ENCODE assay signal across 8 cellular contexts in the genomic region with DNA sequence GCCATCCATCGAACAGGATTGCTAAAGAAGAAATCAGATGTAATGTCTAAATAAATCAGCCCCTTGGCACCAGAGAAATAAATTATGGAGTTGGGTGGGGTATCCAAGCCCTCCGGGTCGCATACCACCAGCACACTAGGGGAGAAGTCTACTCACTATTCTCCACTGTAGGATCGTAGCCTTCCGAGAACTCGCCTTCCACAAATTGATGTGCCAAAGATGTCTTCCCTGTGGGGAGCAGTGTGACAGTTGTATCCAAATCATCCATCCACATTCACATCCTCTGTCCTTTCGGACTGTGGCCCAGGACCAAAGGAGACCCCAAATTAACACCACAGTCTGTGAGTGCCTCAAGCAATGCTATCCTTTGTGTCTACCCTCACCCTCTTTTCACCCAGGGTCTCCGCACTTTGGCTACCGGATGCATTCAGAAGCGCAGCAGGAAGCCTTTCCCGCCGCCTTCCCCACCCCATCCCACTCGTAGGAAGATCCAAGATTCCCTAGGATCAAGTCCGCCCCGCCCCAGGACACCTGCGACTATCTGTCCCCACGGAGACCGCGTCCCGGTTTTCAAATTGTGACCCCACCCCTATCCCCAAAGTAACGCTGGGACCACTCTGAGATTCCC. TPM values are rescaled to one million over a fixed set of nuclear protein-coding genes. Genes with fewer than 3 reads are reported as not detected.
DNase-seq lines count a peak whose midpoint lies in the region; ATAC-seq and TF ChIP-seq lines count a peak whose summit lies in the region.

No MANE protein-coding gene starts in this region.

- no peaks in the 10 kb centered on the region for H3K36me3 ChIP-seq in testis (ENCODE audit: low read depth, missing control alignments)

- H3K27me3 ChIP-seq in testis = no peaks in the 10 kb centered on the region

- H3K4me1 ChIP-seq in testis = peaks cover under 1% of the 10 kb centered on the region

- no peak for DNase-seq in activated CD4-positive, alpha-beta T cell treated with anti-CD3 and anti-CD28 coated beads, Interleukin-2, amount 10 ng/mL, durations not matched to agents 7 days and 5 days
- no peak for DNase-seq in activated CD4-positive, alpha-beta T cell treated with anti-CD3 and anti-CD28 coated beads, Interleukin-2, amount 50 U/mL, for 4 hours
- DNase-seq in activated CD8-positive, alpha-beta T cell treated with anti-CD3 and anti-CD28 coated beads for 36 hours = no peak
- DNase-seq in immature natural killer cell = no peak
- DNase-seq in testis = no peak
- DNase-seq in GM19238 (ENCODE audit: insufficient read length, low spot score) = no peak
- DNase-seq in GM13977 (ENCODE audit: low spot score) = no peak
- DNase-seq in nucleus accumbens (lab: John Stamatoyannopoulos, UW) = no peak

- peak overlapping the region; percentile 85 for H3K27ac Mint-ChIP-seq in activated CD4-positive, alpha-beta T cell treated with anti-CD3 and anti-CD28 coated beads, Interleukin-2, amount 10 ng/mL, durations not matched to agents 7 days and 5 days
- H3K27ac Mint-ChIP-seq in activated CD8-positive, alpha-beta T cell treated with anti-CD3 and anti-CD28 coated beads for 36 hours = peak overlapping the region; percentile 90
- peak overlapping the region; percentile 91 to 99 (median 98) for H3K27ac Mint-ChIP-seq in immature natural killer cell

- in situ Hi-C loops in GM13977 (cut with MboI; ENCODE audit: low pct_unique_long_range_greater_than_20kb, low sequenced_read_pairs, unreplicated experiment) = no loop called here

- TF ChIP-seq POLR2A in testis (IDR thresholded peaks at IDR 0.05) = no peak

- intact Hi-C loops in activated CD8-positive, alpha-beta T cell treated with anti-CD3 and anti-CD28 coated beads for 36 hours (cut with micrococcal nuclease) = no loop called here
- intact Hi-C loops in testis (cut with DNase I; ENCODE audit: low total_unique reads) = no loop called here

- no peak for ATAC-seq in activated CD8-positive, alpha-beta T cell treated with anti-CD3 and anti-CD28 coated beads for 36 hours

- 10 to 17% methylated on average over 21 of the region's 21 CpGs for WGBS in testis, 2 donors

- no peak for TF ChIP-seq CTCF in activated CD8-positive, alpha-beta T cell treated with anti-CD3 and anti-CD28 coated beads for 36 hours (IDR thresholded peaks at IDR 0.05)
- TF ChIP-seq CTCF in testis (IDR thresholded peaks at IDR 0.05) = no peak
- TF ChIP-seq CTCF in GM13977 (IDR thresholded peaks at IDR 0.05; ENCODE audit: extremely low read depth, insufficient read depth, missing control alignments) = no peak

- no peaks in the 10 kb centered on the region for H3K9me3 ChIP-seq in testis

- no peaks in the 10 kb centered on the region for H3K27me3 Mint-ChIP-seq in activated CD4-positive, alpha-beta T cell treated with anti-CD3 and anti-CD28 coated beads, Interleukin-2, amount 10 ng/mL, durations not matched to agents 7 days and 5 days
- H3K27me3 Mint-ChIP-seq in activated CD8-positive, alpha-beta T cell treated with anti-CD3 and anti-CD28 coated beads for 36 hours = no peaks in the 10 kb centered on the region
- H3K27me3 Mint-ChIP-seq in immature natural killer cell (ENCODE audit: low read depth in 3 of 3) = peaks cover 4 to 6% (median 4%) of the 10 kb centered on the region in 3 donors

- peaks cover 1% of the 10 kb centered on the region for H3K36me3 Mint-ChIP-seq in activated CD4-positive, alpha-beta T cell treated with anti-CD3 and anti-CD28 coated beads, Interleukin-2, amount 10 ng/mL, durations not matched to agents 7 days and 5 days (ENCODE audit: low read depth)
- H3K36me3 Mint-ChIP-seq in activated CD8-positive, alpha-beta T cell treated with anti-CD3 and anti-CD28 coated beads for 36 hours (ENCODE audit: low read depth) = peaks cover 16% of the 10 kb centered on the region
- H3K36me3 Mint-ChIP-seq in immature natural killer cell = no peaks in the 10 kb centered on the region

- H3K4me3 Mint-ChIP-seq in activated CD4-positive, alpha-beta T cell treated with anti-CD3 and anti-CD28 coated beads, Interleukin-2, amount 10 ng/mL, durations not matched to agents 7 days and 5 days = peak overlapping the region; percentile 86
- peak overlapping the region; percentile 98 for H3K4me3 Mint-ChIP-seq in activated CD8-positive, alpha-beta T cell treated with anti-CD3 and anti-CD28 coated beads for 36 hours
- peak overlapping the region; percentile 93 to 100 (median 99) for H3K4me3 Mint-ChIP-seq in immature natural killer cell

- H3K27ac ChIP-seq in testis = peak overlapping the region in 1 of 2 donors; percentile 69

- peaks cover 26% of the 10 kb centered on the region for H3K4me1 Mint-ChIP-seq in activated CD4-positive, alpha-beta T cell treated with anti-CD3 and anti-CD28 coated beads, Interleukin-2, amount 10 ng/mL, durations not matched to agents 7 days and 5 days
- H3K4me1 Mint-ChIP-seq in activated CD8-positive, alpha-beta T cell treated with anti-CD3 and anti-CD28 coated beads for 36 hours (ENCODE audit: low read depth) = peaks cover 28% of the 10 kb centered on the region
- peaks cover 20 to 26% of the 10 kb centered on the region in 2 donors for H3K4me1 Mint-ChIP-seq in immature natural killer cell

- CTCF ChIA-PET in activated CD4-positive, alpha-beta T cell treated with anti-CD3 and anti-CD28 coated beads, Interleukin-2, amount 10 ng/mL, durations not matched to agents 7 days and 5 days (lab: Charles Lee) = interaction anchor here (0.6 to 2.9 kb wide), 9 partner anchors 9 to 81 kb away, joined by 3 to 14 read pairs (median 4); a partner anchor contains a TSS
- CTCF ChIA-PET in activated CD8-positive, alpha-beta T cell treated with anti-CD3 and anti-CD28 coated beads for 36 hours (lab: Charles Lee) = interaction anchor here (0.5 to 7.5 kb wide), 15 partner anchors 16 to 215 kb away, joined by 3 to 220 read pairs (median 5); a partner anchor contains a TSS

- peak overlapping the region; percentile 70 to 76 for H3K4me3 ChIP-seq in testis

- POLR2A ChIA-PET in activated CD4-positive, alpha-beta T cell treated with anti-CD3 and anti-CD28 coated beads, Interleukin-2, amount 10 ng/mL, durations not matched to agents 7 days and 5 days (lab: Charles Lee) = no interaction called here
- POLR2A ChIA-PET in activated CD8-positive, alpha-beta T cell treated with anti-CD3 and anti-CD28 coated beads for 36 hours (lab: Charles Lee) = interaction anchor here (1.2 to 1.9 kb wide), 5 partner anchors 10 to 61 kb away, joined by 3 to 13 read pairs (median 6); a partner anchor contains a TSS

- H3K9me3 Mint-ChIP-seq in activated CD4-positive, alpha-beta T cell treated with anti-CD3 and anti-CD28 coated beads, Interleukin-2, amount 10 ng/mL, durations not matched to agents 7 days and 5 days = no peaks in the 10 kb centered on the region
- H3K9me3 Mint-ChIP-seq in activated CD8-positive, alpha-beta T cell treated with anti-CD3 and anti-CD28 coated beads for 36 hours = no peaks in the 10 kb centered on the region
- no peaks in the 10 kb centered on the region for H3K9me3 Mint-ChIP-seq in immature natural killer cell

RNA-seq across cellular contexts. Expression of a gene that starts 0.8 kb away (rescaled TPM):
- total RNA-seq in activated CD4-positive, alpha-beta T cell treated with anti-CD3 and anti-CD28 coated beads, Interleukin-2, amount 10 ng/mL, durations not matched to agents 7 days and 5 days = 1 to 10 TPM; 4.6 to 6.4 TPM
- 10 to 100 TPM; 18.5 to 19.8 TPM for total RNA-seq in activated CD8-positive, alpha-beta T cell treated with anti-CD3 and anti-CD28 coated beads for 36 hours
- polyA plus RNA-seq in immature natural killer cell (10 to 100 TPM; 11.0 to 22.5 (median 16.5) TPM), testis (ENCODE audit: insufficient read depth, low read depth, low replicate concordance) (1.5 TPM)
- 1 to 10 TPM; 1.7 to 5.9 TPM for total RNA-seq in testis

RNA-seq across cellular contexts. Expression of a gene that starts 8.4 kb away (rescaled TPM):
- total RNA-seq in activated CD4-positive, alpha-beta T cell treated with anti-CD3 and anti-CD28 coated beads, Interleukin-2, amount 10 ng/mL, durations not matched to agents 7 days and 5 days = 100 to 1,000 TPM in 1 of 2 experiments, 10 to 100 TPM in 1; 97.9 to 116 TPM
- 10 to 100 TPM; 57.5 to 62.3 TPM for total RNA-seq in activated CD8-positive, alpha-beta T cell treated with anti-CD3 and anti-CD28 coated beads for 36 hours
- polyA plus RNA-seq in immature natural killer cell (10 to 100 TPM in 1 of 3 donors, 1 to 10 TPM in 2; 1.1 to 29.6 (median 3.8) TPM), testis (ENCODE audit: insufficient read depth, low read depth, low replicate concordance) (67.1 TPM)
- 100 to 1,000 TPM; 148 to 169 TPM for total RNA-seq in testis

RNA-seq across cellular contexts. Expression of a gene that starts 25.6 kb away (rescaled TPM):
- under 1 TPM in 1 of 2 experiments, not detected in 1; 0.12 TPM for total RNA-seq in activated CD4-positive, alpha-beta T cell treated with anti-CD3 and anti-CD28 coated beads, Interleukin-2, amount 10 ng/mL, durations not matched to agents 7 days and 5 days
- total RNA-seq in activated CD8-positive, alpha-beta T cell treated with anti-CD3 and anti-CD28 coated beads for 36 hours = under 1 TPM in 1 of 2 experiments, not detected in 1; 0.14 TPM
- polyA plus RNA-seq in immature natural killer cell (not detected), testis (ENCODE audit: insufficient read depth, low read depth, low replicate concordance) (40.0 TPM)
- total RNA-seq in testis = 100 to 1,000 TPM in 1 of 2 donors, 10 to 100 TPM in 1; 97.6 to 148 TPM

RNA-seq across cellular contexts. Expression of a gene that starts 41.7 kb away (rescaled TPM):
- total RNA-seq in activated CD4-positive, alpha-beta T cell treated with anti-CD3 and anti-CD28 coated beads, Interleukin-2, amount 10 ng/mL, durations not matched to agents 7 days and 5 days = 10 to 100 TPM; 60.3 to 62.3 TPM
- total RNA-seq in activated CD8-positive, alpha-beta T cell treated with anti-CD3 and anti-CD28 coated beads for 36 hours = 10 to 100 TPM; 43.5 to 50.9 TPM
- 10 to 100 TPM; 15.9 to 46.0 (median 39.6) TPM for polyA plus RNA-seq in immature natural killer cell
- 100 to 1,000 TPM; 223 to 265 TPM for total RNA-seq in testis
- polyA plus RNA-seq in testis (ENCODE audit: insufficient read depth, low read depth, low replicate concordance) = 178 TPM

RNA-seq across cellular contexts. Expression of a gene that starts 50.4 kb away (rescaled TPM):
- 10 to 100 TPM; 62.5 to 65.5 TPM for total RNA-seq in activated CD4-positive, alpha-beta T cell treated with anti-CD3 and anti-CD28 coated beads, Interleukin-2, amount 10 ng/mL, durations not matched to agents 7 days and 5 days
- 10 to 100 TPM; 43.3 to 47.3 TPM for total RNA-seq in activated CD8-positive, alpha-beta T cell treated with anti-CD3 and anti-CD28 coated beads for 36 hours
- 10 to 100 TPM; 58.5 to 75.3 (median 69.1) TPM for polyA plus RNA-seq in immature natural killer cell
- total RNA-seq in testis = 10 to 100 TPM; 52.7 to 59.6 TPM
- polyA plus RNA-seq in testis (ENCODE audit: insufficient read depth, low read depth, low replicate concordance) = 80.7 TPM

Comparison
In these comparisons a context has a peak if more than half of its experiments do, and no peak if none do; other contexts are left out.
1. RNA of a gene that starts 25.6 kb away (total RNA-seq): 97.6 to 148 TPM in testis; 0.14 TPM in activated CD8-positive, alpha-beta T cell treated with anti-CD3 and anti-CD28 coated beads for 36 hours and 0.12 TPM in activated CD4-positive, alpha-beta T cell treated with anti-CD3 and anti-CD28 coated beads, Interleukin-2, amount 10 ng/mL, durations not matched to agents 7 days and 5 days; every median in the first group is over 10 times any median in the second.
2. Peak in every context shown above with its lines, with median percentiles within 50 percentile points of each other: H3K27ac Mint-ChIP-seq and H3K4me3 Mint-ChIP-seq.